ENCODE assay signal across 8 cellular contexts in the genomic region with DNA sequence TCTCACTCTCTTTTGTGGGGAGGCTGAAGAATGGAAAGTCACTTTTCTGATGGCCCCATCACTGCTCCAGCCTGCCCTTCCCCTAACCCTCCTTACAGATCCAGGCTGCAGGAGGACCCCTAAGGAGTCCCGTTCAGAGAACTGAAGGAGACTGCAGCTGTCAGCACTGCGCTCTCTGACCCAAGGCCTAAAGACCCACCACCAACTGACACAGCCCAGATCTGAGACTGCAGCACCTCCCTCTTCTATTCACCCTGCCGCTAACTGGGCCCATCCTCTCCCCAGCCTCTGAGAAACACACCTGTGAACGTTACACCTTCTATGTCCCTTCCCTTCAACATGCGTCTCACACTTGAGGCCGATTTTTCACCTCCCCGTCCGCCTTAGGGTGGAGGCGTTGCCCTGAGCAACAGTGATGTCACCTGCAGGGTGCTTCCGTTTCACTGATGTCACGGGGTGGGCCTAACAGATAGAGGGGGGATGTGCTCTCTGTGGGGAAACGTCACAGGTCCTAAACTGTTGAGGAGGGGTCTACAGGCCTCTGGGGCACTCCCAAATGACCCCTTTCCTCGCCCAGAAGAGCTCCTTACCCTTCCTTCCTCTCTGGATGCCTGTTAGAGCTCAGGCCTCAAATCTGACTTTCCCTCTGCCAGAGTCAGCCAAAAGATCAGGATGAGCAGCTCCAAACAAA. TPM values are rescaled to one million over a fixed set of nuclear protein-coding genes. Genes with fewer than 3 reads are reported as not detected.
DNase-seq lines count a peak whose midpoint lies in the region; ATAC-seq and TF ChIP-seq lines count a peak whose summit lies in the region.

No MANE protein-coding gene starts in this region.

- H3K9me3 Mint-ChIP-seq in CD8-positive, alpha-beta memory T cell, result no peaks in the 10 kb centered on the region

- peak overlapping the region; percentile 89 to 100 (median 98) for H3K27ac Mint-ChIP-seq in CD8-positive, alpha-beta memory T cell

- 77 to 78% methylated on average over 7 to 9 of the region's 13 CpGs for WGBS in esophagus squamous epithelium, 2 donors

- no peaks in the 10 kb centered on the region for H3K27me3 ChIP-seq in CD8-positive, alpha-beta memory T cell (ENCODE audit: insufficient read depth, low read length, poor library complexity, severe bottlenecking)
- no peaks in the 10 kb centered on the region for H3K27me3 ChIP-seq in esophagus squamous epithelium

- DNase-seq in CD8-positive, alpha-beta memory T cell, result peak; percentile 65 to 88 (median 81)
- DNase-seq in activated CD8-positive, alpha-beta memory T cell treated with anti-CD3 and anti-CD28 coated beads, Interleukin-2, amount 50 U/mL, for 48 hours, result peak; percentile 71
- DNase-seq in esophagus squamous epithelium (lab: John Stamatoyannopoulos, UW) (no peak), RKO (ENCODE audit: low spot score) (no peak), posterior vena cava (ENCODE audit: low spot score) (no peak), G401 (ENCODE audit: low spot score) (no peak)
- peak; percentile 51 for DNase-seq in stimulated activated CD4-positive, alpha-beta T cell treated with anti-CD3 and anti-CD28 coated beads, Interleukin-15, amount 100 ng/mL, for 24 hours

- no peaks in the 10 kb centered on the region for H3K9me3 ChIP-seq in CD8-positive, alpha-beta memory T cell (ENCODE audit: low read length)
- no peaks in the 10 kb centered on the region for H3K9me3 ChIP-seq in esophagus squamous epithelium

- peak overlapping the region; percentile 58 to 81 (median 73) for H3K4me3 Mint-ChIP-seq in CD8-positive, alpha-beta memory T cell

- peaks cover 89% of the 10 kb centered on the region for H3K4me1 ChIP-seq in CD8-positive, alpha-beta memory T cell (ENCODE audit: insufficient read depth, low read length)
- H3K4me1 ChIP-seq in esophagus squamous epithelium, result peaks cover 70 to 92% (median 81%) of the 10 kb centered on the region in 3 donors

- POLR2A ChIA-PET in CD8-positive, alpha-beta memory T cell (lab: Charles Lee), result no interaction called here

- CTCF ChIA-PET in CD8-positive, alpha-beta memory T cell (lab: Charles Lee), result interaction anchor here (7.3 kb wide), 1 partner anchor 27 kb away, joined by 81 read pairs; no protein-coding TSS in a partner anchor

- peaks cover 0 to 10% of the 10 kb centered on the region in 2 donors for H3K27me3 Mint-ChIP-seq in CD8-positive, alpha-beta memory T cell

- peaks cover 7% of the 10 kb centered on the region for H3K36me3 ChIP-seq in CD8-positive, alpha-beta memory T cell (ENCODE audit: insufficient read depth, low read length)
- peaks cover 0 to 17% (median 0%) of the 10 kb centered on the region in 3 donors for H3K36me3 ChIP-seq in esophagus squamous epithelium

- peaks cover 0 to 37% (median 8%) of the 10 kb centered on the region in 3 donors for H3K36me3 Mint-ChIP-seq in CD8-positive, alpha-beta memory T cell

- ATAC-seq in HG03342 (IDR thresholded peaks at IDR 0.05; ENCODE audit: unreplicated experiment), result no peak

- in situ Hi-C loops in G401 (cut with HindIII; ENCODE audit: low sequenced_read_pairs), result no loop called here

- peak overlapping the region; percentile 15 for H3K4me3 ChIP-seq in CD8-positive, alpha-beta memory T cell (ENCODE audit: low read length)
- H3K4me3 ChIP-seq in esophagus squamous epithelium, result peak overlapping the region in 1 of 4 donors; percentile 67

- TF ChIP-seq POLR2A in esophagus squamous epithelium (IDR thresholded peaks at IDR 0.05), result no peak

- peak overlapping the region; percentile 75 for H3K27ac ChIP-seq in CD8-positive, alpha-beta memory T cell (ENCODE audit: low read depth, low read length)
- H3K27ac ChIP-seq in esophagus squamous epithelium, result peak overlapping the region; percentile 84 to 99 (median 96)

- intact Hi-C loops in esophagus squamous epithelium (cut with DNase I) (no loop called here), posterior vena cava (cut with DNase I) (no loop called here)

- TF ChIP-seq CTCF in esophagus squamous epithelium (IDR thresholded peaks at IDR 0.05), result no peak

- peaks cover 78 to 90% (median 90%) of the 10 kb centered on the region in 3 donors for H3K4me1 Mint-ChIP-seq in CD8-positive, alpha-beta memory T cell

RNA-seq across cellular contexts. Expression of a gene that starts 5.1 kb away (rescaled TPM):
- total RNA-seq in CD8-positive, alpha-beta memory T cell, result 10 to 100 TPM; 12.8 to 13.1 TPM
- 23.1 TPM for polyA plus RNA-seq in CD8-positive, alpha-beta memory T cell
- total RNA-seq in esophagus squamous epithelium, result 10 to 100 TPM; 37.6 to 61.6 (median 38.4) TPM
- 10 to 100 TPM; 22.4 to 36.8 TPM for total RNA-seq in posterior vena cava
- total RNA-seq in G401 (2014; rRNA removed; shearing (Covaris generic)), result 4.8 and 6.4 TPM in 2 replicates

RNA-seq across cellular contexts. Expression of a gene that starts 20.5 kb away (rescaled TPM):
- under 1 TPM in 1 of 2 experiments, not detected in 1; 0.07 TPM for total RNA-seq in CD8-positive, alpha-beta memory T cell
- polyA plus RNA-seq in CD8-positive, alpha-beta memory T cell, result not detected
- total RNA-seq in esophagus squamous epithelium, result under 1 TPM in 3 of 4 donors, not detected in 1; 0.13 to 0.41 (median 0.19) TPM
- total RNA-seq in posterior vena cava, result under 1 TPM; 0.46 to 0.86 TPM
- 0.37 and 2.0 TPM in 2 replicates for total RNA-seq in G401 (2014; rRNA removed; shearing (Covaris generic))

Comparison
In these comparisons a context has a peak if more than half of its experiments do, and no peak if none do; other contexts are left out.
1. DNase-seq: peak in CD8-positive, alpha-beta memory T cell (5 of 5), activated CD8-positive, alpha-beta memory T cell treated with anti-CD3 and anti-CD28 coated beads, Interleukin-2, amount 50 U/mL, for 48 hours (single experiment) and stimulated activated CD4-positive, alpha-beta T cell treated with anti-CD3 and anti-CD28 coated beads, Interleukin-15, amount 100 ng/mL, for 24 hours (single experiment); none in esophagus squamous epithelium (single experiment), RKO (single experiment), posterior vena cava (single experiment) and G401 (single experiment).